In genomic region chr3:69433016-69433937, GRCh38 we compare ENCODE assay signal across 13 cellular contexts. TPM values are rescaled to one million over a fixed set of nuclear protein-coding genes. Genes with fewer than 3 reads are reported as not detected.
DNase-seq lines count a peak whose midpoint lies in the region; ATAC-seq lines count a peak whose summit lies in the region.
"Had no signal": no experiment of that assay in that cellular context is flagged by ENCODE, and none has a peak within 500 bp of the region (broad histone marks: within the 10 kb centered on the region; RNA-seq: fewer than 3 reads in every experiment).

No MANE protein-coding gene starts in this region.

- H3K9me3 Mint-ChIP-seq in dendritic cell treated with granulocyte-macrophage colony-stimulating factor and Interleukin-4, amounts not matched to agents 40 ng/mL and 50 ng/mL, for 4 days, result no peaks in the 10 kb centered on the region
- H3K9me3 Mint-ChIP-seq: CD8-positive, alpha-beta memory T cell; mesothelial cell of epicardium had no signal

- H3K4me3 Mint-ChIP-seq in dendritic cell treated with granulocyte-macrophage colony-stimulating factor and Interleukin-4, amounts not matched to agents 40 ng/mL and 50 ng/mL, for 4 days, result no peak overlapping the region
- H3K4me3 Mint-ChIP-seq: CD8-positive, alpha-beta memory T cell; mesothelial cell of epicardium had no signal

- ATAC-seq in HG02981 (IDR thresholded peaks at IDR 0.05; ENCODE audit: unreplicated experiment) (no peak), HG03196 (IDR thresholded peaks at IDR 0.05; ENCODE audit: unreplicated experiment) (no peak)

- peaks cover 52% of the 10 kb centered on the region for H3K4me1 Mint-ChIP-seq in dendritic cell treated with granulocyte-macrophage colony-stimulating factor and Interleukin-4, amounts not matched to agents 40 ng/mL and 50 ng/mL, for 4 days (ENCODE audit: low read depth)

- intact Hi-C loops in dendritic cell treated with granulocyte-macrophage colony-stimulating factor and Interleukin-4, amounts not matched to agents 40 ng/mL and 50 ng/mL, for 4 days (cut with micrococcal nuclease), result no loop called here

- DNase-seq in NCI-H2171 treated with DMSO at 0.1 percent for 48 hours (lab: John Stamatoyannopoulos, UW) (peak; percentile 7), NCI-H2171 (lab: John Stamatoyannopoulos, UW) (no peak), NCI-H460 (ENCODE audit: extremely low read depth, low read depth) (peak; percentile 54), pons (ENCODE audit: low spot score) (peak; percentile 69), CD1c-positive myeloid dendritic cell (ENCODE audit: extremely low spot score) (no peak)
- DNase-seq: 8988T; activated CD8-positive, alpha-beta memory T cell treated with anti-CD3 and anti-CD28 coated beads, Interleukin-2, amount 50 U/mL, for 48 hours; CD8-positive, alpha-beta memory T cell; thyroid gland had no signal

- H3K27me3 Mint-ChIP-seq in dendritic cell treated with granulocyte-macrophage colony-stimulating factor and Interleukin-4, amounts not matched to agents 40 ng/mL and 50 ng/mL, for 4 days, result no peaks in the 10 kb centered on the region

- H3K27ac Mint-ChIP-seq in dendritic cell treated with granulocyte-macrophage colony-stimulating factor and Interleukin-4, amounts not matched to agents 40 ng/mL and 50 ng/mL, for 4 days, result peak overlapping the region; percentile 73
- H3K27ac Mint-ChIP-seq: mesothelial cell of epicardium had no signal

- H3K36me3 Mint-ChIP-seq in dendritic cell treated with granulocyte-macrophage colony-stimulating factor and Interleukin-4, amounts not matched to agents 40 ng/mL and 50 ng/mL, for 4 days (ENCODE audit: low read depth), result peaks cover 25% of the 10 kb centered on the region
- H3K36me3 Mint-ChIP-seq: CD8-positive, alpha-beta memory T cell; mesothelial cell of epicardium had no signal

RNA-seq across cellular contexts. Expression of gene FRMD4B, which starts 47.4 kb away (rescaled TPM):
- 17.8 and 21.1 TPM in 2 replicates for total RNA-seq in NCI-H460 (2014; rRNA removed; shearing (Covaris generic))
- 7.9 and 11.8 TPM in 2 replicates for polyA plus RNA-seq in NCI-H460 (2014; cell fraction: nucleus; rRNA removed)

Comparison
In these comparisons a context has a peak if more than half of its experiments do, and no peak if none do; other contexts are left out.
1. DNase-seq: peak in NCI-H2171 treated with DMSO at 0.1 percent for 48 hours (single experiment), NCI-H460 (single experiment) and pons (single experiment); none in NCI-H2171 (single experiment) and CD1c-positive myeloid dendritic cell (single experiment).